Comparison of ENCODE assay signal across 15 cellular contexts in the genomic region with DNA sequence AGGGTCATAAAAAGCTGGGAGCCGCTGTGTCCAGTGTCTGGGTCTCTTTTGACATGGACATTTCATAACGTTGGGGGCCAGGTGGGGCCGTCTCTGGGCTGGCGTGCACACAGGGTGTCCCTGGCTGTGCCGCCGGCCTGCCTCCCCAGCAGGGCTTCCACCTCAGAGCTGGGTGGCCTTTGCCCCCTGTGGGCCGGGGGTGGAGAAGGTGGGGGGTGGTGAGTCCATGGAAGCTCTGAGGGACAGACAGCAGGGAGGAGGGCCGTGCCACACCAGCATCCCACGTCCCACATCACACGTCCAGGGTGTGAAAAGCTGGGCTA. TPM values are rescaled to one million over a fixed set of nuclear protein-coding genes. Genes with fewer than 3 reads are reported as not detected.
A peak's percentile ranks its signal among the peaks of the same experiment; 100 is the strongest.
DNase-seq lines count a peak whose midpoint lies in the region; ATAC-seq and TF ChIP-seq lines count a peak whose summit lies in the region.
"Had no signal": no experiment of that assay in that cellular context is flagged by ENCODE, and none has a peak within 500 bp of the region (broad histone marks: within the 10 kb centered on the region; RNA-seq: fewer than 3 reads in every experiment).

No MANE protein-coding gene starts in this region.

- H3K4me1 ChIP-seq in Caco-2 (peaks cover 24% of the 10 kb centered on the region), body of pancreas (peaks cover 40% of the 10 kb centered on the region), parathyroid adenoma (peaks cover 23% of the 10 kb centered on the region), uterus (peaks cover 0 to 17% of the 10 kb centered on the region in 2 donors)
- H3K4me1 ChIP-seq: foreskin keratinocyte had no signal

- WGBS in body of pancreas, 2 donors: 21 to 58% methylated on average over 5 to 6 of the region's 10 CpGs

- peaks cover 34% of the 10 kb centered on the region for H3K4me1 Mint-ChIP-seq in activated T-cell treated with anti-CD3 and anti-CD28 coated beads, Interleukin-2, amount 50 U/mL, for 72 hours (ENCODE audit: low read depth)
- peaks cover 51% of the 10 kb centered on the region for H3K4me1 Mint-ChIP-seq in activated T-cell treated with anti-CD3 and anti-CD28 coated beads, Interleukin-2, amount 50 U/mL, for 24 hours (ENCODE audit: low read depth)
- peaks cover 13% of the 10 kb centered on the region for H3K4me1 Mint-ChIP-seq in Caco-2 (ENCODE audit: low read depth, unreplicated experiment)

- H3K9ac ChIP-seq in parathyroid adenoma: no peak overlapping the region

- H2AFZ ChIP-seq in parathyroid adenoma: no peak overlapping the region

- H3K27me3 Mint-ChIP-seq in activated T-cell treated with anti-CD3 and anti-CD28 coated beads, Interleukin-2, amount 50 U/mL, for 72 hours (ENCODE audit: low read depth): no peaks in the 10 kb centered on the region
- no peaks in the 10 kb centered on the region for H3K27me3 Mint-ChIP-seq in activated T-cell treated with anti-CD3 and anti-CD28 coated beads, Interleukin-2, amount 50 U/mL, for 24 hours
- no peaks in the 10 kb centered on the region for H3K27me3 Mint-ChIP-seq in Caco-2 (ENCODE audit: insufficient read depth, unreplicated experiment)

- H3K36me3 ChIP-seq in Caco-2 (ENCODE audit: control insufficient read depth, insufficient read depth, low read length) (no peaks in the 10 kb centered on the region), body of pancreas (replicated peaks in 1 of 2; ENCODE audit: insufficient read depth in 1 of 2, low read depth in 2 of 2) (no peaks in the 10 kb centered on the region), parathyroid adenoma (ENCODE audit: control insufficient read depth, insufficient read depth, low read length) (no peaks in the 10 kb centered on the region), uterus (no peaks in the 10 kb centered on the region)
- H3K36me3 ChIP-seq: adrenal gland had no signal

- H3K9me3 ChIP-seq in Caco-2: no peaks in the 10 kb centered on the region
- H3K9me3 ChIP-seq in body of pancreas: no peaks in the 10 kb centered on the region
- H3K9me3 ChIP-seq in parathyroid adenoma (ENCODE audit: control insufficient read depth, low read length): no peaks in the 10 kb centered on the region
- H3K9me3 ChIP-seq in uterus: no peaks in the 10 kb centered on the region
- H3K9me3 ChIP-seq: adrenal gland had no signal

- H3K4me2 ChIP-seq in parathyroid adenoma (ENCODE audit: low read length): peak overlapping the region; percentile 93

- no peak for TF ChIP-seq POLR2A in body of pancreas (IDR thresholded peaks at IDR 0.05)
- no peak for TF ChIP-seq POLR2A in uterus (IDR thresholded peaks at IDR 0.05)

- H3K4me3 Mint-ChIP-seq in activated T-cell treated with anti-CD3 and anti-CD28 coated beads, Interleukin-2, amount 50 U/mL, for 72 hours: peak overlapping the region; percentile 27 to 83
- no peak overlapping the region for H3K4me3 Mint-ChIP-seq in activated T-cell treated with anti-CD3 and anti-CD28 coated beads, Interleukin-2, amount 50 U/mL, for 24 hours
- H3K4me3 Mint-ChIP-seq in Caco-2 (ENCODE audit: unreplicated experiment): peak overlapping the region; percentile 78

- H3K27ac ChIP-seq in body of pancreas (peak overlapping the region in 3 of 4 donors; percentile 56 to 80 (median 62)), parathyroid adenoma (peak overlapping the region; percentile 48), uterus (no peak overlapping the region)
- H3K27ac ChIP-seq: foreskin keratinocyte had no signal

- H3K4me3 ChIP-seq in Caco-2 (ENCODE audit: low read depth, low read length): no peak overlapping the region
- H3K4me3 ChIP-seq in body of pancreas: no peak overlapping the region
- peak overlapping the region; percentile 70 for H3K4me3 ChIP-seq in parathyroid adenoma (ENCODE audit: low read depth, low read length)
- H3K4me3 ChIP-seq in uterus: no peak overlapping the region

- H3K79me2 ChIP-seq in parathyroid adenoma: no peaks in the 10 kb centered on the region

- DNase-seq in activated T-cell treated with anti-CD3 and anti-CD28 coated beads, Interleukin-2, amount 50 U/mL, for 72 hours: no peak
- DNase-seq in activated T-cell treated with anti-CD3 and anti-CD28 coated beads, Interleukin-2, amount 50 U/mL, for 24 hours: no peak
- DNase-seq in Caco-2 (no peak), body of pancreas (no peak), putamen (ENCODE audit: low spot score) (no peak), uterus (no peak)
- DNase-seq: activated T-cell treated with anti-CD3 and anti-CD28 coated beads, Interleukin-2, amount 50 U/mL, for 48 hours; foreskin keratinocyte; GOT3; NCI-H526 treated with DMSO at 0.1 percent for 48 hours; Right ventricle myocardium superior had no signal

- no peaks in the 10 kb centered on the region for H3K9me3 Mint-ChIP-seq in activated T-cell treated with anti-CD3 and anti-CD28 coated beads, Interleukin-2, amount 50 U/mL, for 72 hours
- no peaks in the 10 kb centered on the region for H3K9me3 Mint-ChIP-seq in activated T-cell treated with anti-CD3 and anti-CD28 coated beads, Interleukin-2, amount 50 U/mL, for 24 hours
- H3K9me3 Mint-ChIP-seq in Caco-2 (ENCODE audit: unreplicated experiment): no peaks in the 10 kb centered on the region

- no peak for ATAC-seq in activated T-cell treated with anti-CD3 and anti-CD28 coated beads, Interleukin-2, amount 50 U/mL, for 72 hours (replicated peaks in 1 of 2)
- ATAC-seq in body of pancreas (no peak), HG02884 (IDR thresholded peaks at IDR 0.05; ENCODE audit: unreplicated experiment) (no peak)

- TF ChIP-seq CTCF in Caco-2 (IDR thresholded peaks at IDR 0.05; ENCODE audit: insufficient read depth in 1 of 2, low read depth in 1 of 2, low read length in 1 of 2, severe bottlenecking in 1 of 2, unreplicated experiment in 1 of 2) (no peak), body of pancreas (IDR thresholded peaks at IDR 0.05) (no peak), parathyroid adenoma (IDR thresholded peaks at IDR 0.05) (no peak), uterus (IDR thresholded peaks at IDR 0.05) (no peak)

- H3K27me3 ChIP-seq in Caco-2 (replicated peaks; ENCODE audit: control insufficient read depth, insufficient read depth, low read length) (no peaks in the 10 kb centered on the region), body of pancreas (no peaks in the 10 kb centered on the region), parathyroid adenoma (ENCODE audit: control insufficient read depth, insufficient read depth, low read length) (no peaks in the 10 kb centered on the region), uterus (peaks cover 15 to 26% of the 10 kb centered on the region in 2 donors)

- peaks cover 0 to 2% of the 10 kb centered on the region in 2 donors for H3K36me3 Mint-ChIP-seq in activated T-cell treated with anti-CD3 and anti-CD28 coated beads, Interleukin-2, amount 50 U/mL, for 72 hours (ENCODE audit: insufficient read depth in 2 of 2)
- H3K36me3 Mint-ChIP-seq in activated T-cell treated with anti-CD3 and anti-CD28 coated beads, Interleukin-2, amount 50 U/mL, for 24 hours (ENCODE audit: low read depth): no peaks in the 10 kb centered on the region
- H3K36me3 Mint-ChIP-seq in Caco-2 (ENCODE audit: insufficient read depth, unreplicated experiment): peaks cover 9% of the 10 kb centered on the region

- H3K27ac Mint-ChIP-seq in activated T-cell treated with anti-CD3 and anti-CD28 coated beads, Interleukin-2, amount 50 U/mL, for 72 hours: no peak overlapping the region
- H3K27ac Mint-ChIP-seq in activated T-cell treated with anti-CD3 and anti-CD28 coated beads, Interleukin-2, amount 50 U/mL, for 24 hours: no peak overlapping the region
- H3K27ac Mint-ChIP-seq in Caco-2 (ENCODE audit: unreplicated experiment): no peak overlapping the region

- CTCF ChIA-PET in Caco-2 (lab: Charles Lee): interaction anchor here (1.3 to 2.1 kb wide), 2 partner anchors 11 to 50 kb away, joined by 4 to 9 read pairs; no protein-coding TSS in a partner anchor

- POLR2A ChIA-PET in Caco-2 (lab: Charles Lee): no interaction called here

- intact Hi-C loops in Caco-2 (cut with micrococcal nuclease; ENCODE audit: unreplicated experiment) (no loop called here), body of pancreas (cut with DNase I) (loop anchor here (10.0 kb wide), 1 partner anchor 72 kb away; no protein-coding TSS in a partner anchor), uterus (cut with DNase I; ENCODE audit: low total_unique reads) (no loop called here)

- no TSS peak for BruUV-seq in Caco-2 (replicated peaks; lab: Mats Ljungman, UMichigan)

RNA-seq across cellular contexts. Expression of a gene that starts 0.9 kb away (rescaled TPM):
- total RNA-seq in activated T-cell treated with anti-CD3 and anti-CD28 coated beads, Interleukin-2, amount 50 U/mL, for 72 hours: 10 to 100 TPM in 1 of 2 donors, 1 to 10 TPM in 1; 8.4 to 10.5 TPM
- total RNA-seq in Caco-2 (2022) (3.5 TPM in 2 replicates), body of pancreas (under 1 TPM in 1 of 2 donors, not detected in 1; 0.26 TPM), uterus (under 1 TPM in 2 of 4 donors, not detected in 2; 0.14 to 0.43 TPM)
- total RNA-seq: foreskin keratinocyte, M059J had no signal

RNA-seq across cellular contexts. Expression of a gene that starts 19.0 kb away (rescaled TPM):
- total RNA-seq in activated T-cell treated with anti-CD3 and anti-CD28 coated beads, Interleukin-2, amount 50 U/mL, for 72 hours: 10 to 100 TPM; 58.6 to 64.5 TPM
- total RNA-seq in Caco-2 (2022) (37.3 and 40.4 TPM in 2 replicates), body of pancreas (10 to 100 TPM; 16.6 to 27.7 TPM), uterus (10 to 100 TPM; 14.2 to 33.2 (median 20.0) TPM)

RNA-seq across cellular contexts. Expression of a gene that starts 19.1 kb away (rescaled TPM):
- 10 to 100 TPM; 25.9 to 34.9 TPM for total RNA-seq in activated T-cell treated with anti-CD3 and anti-CD28 coated beads, Interleukin-2, amount 50 U/mL, for 72 hours
- total RNA-seq in Caco-2 (2022) (44.3 and 54.9 TPM in 2 replicates), body of pancreas (10 to 100 TPM in 1 of 2 donors, 1 to 10 TPM in 1; 5.7 to 10.2 TPM), uterus (10 to 100 TPM in 3 of 4 donors, under 1 TPM in 1; 0.88 to 20.3 (median 14.6) TPM)

RNA-seq across cellular contexts. Expression of a gene that starts 24.3 kb away (rescaled TPM):
- 10 to 100 TPM; 64.5 to 80.5 TPM for total RNA-seq in activated T-cell treated with anti-CD3 and anti-CD28 coated beads, Interleukin-2, amount 50 U/mL, for 72 hours
- total RNA-seq in Caco-2 (2022) (127 and 141 TPM in 2 replicates), body of pancreas (10 to 100 TPM; 16.9 to 28.7 TPM), uterus (10 to 100 TPM in 2 of 4 donors, 1 to 10 TPM in 2; 2.4 to 22.1 (median 15.0) TPM)

RNA-seq across cellular contexts. Expression of a gene that starts 36.4 kb away (rescaled TPM):
- 100 to 1,000 TPM; 199 to 318 TPM for total RNA-seq in activated T-cell treated with anti-CD3 and anti-CD28 coated beads, Interleukin-2, amount 50 U/mL, for 72 hours
- total RNA-seq in Caco-2 (2022): 351 and 377 TPM in 2 replicates
- 100 to 1,000 TPM; 126 to 177 TPM for total RNA-seq in body of pancreas
- 10 to 100 TPM; 17.4 to 72.0 (median 38.3) TPM for total RNA-seq in uterus
- total RNA-seq: M059J had no signal

Comparison
In these comparisons a context has a peak if more than half of its experiments do, and no peak if none do; other contexts are left out.
1. H3K27ac ChIP-seq: peak in body of pancreas (3 of 4) and parathyroid adenoma (single experiment); none in uterus (0 of 2).